ENCODE assay signal across 1 cellular context in genomic region chr3:124383846-124384483, GRCh38.
TF ChIP-seq lines count a peak whose summit lies in the region.

No MANE protein-coding gene starts in this region.

TF ChIP-seq in GM23338, 12 proteins besides CTCF, POLR2A, EP300 and RAD21 (continued from another document):
- TF ChIP-seq ZNF462 (CRISPR knock-in tag; IDR thresholded peaks at IDR 0.05) (no peak), CREB1 (CRISPR knock-in tag; IDR thresholded peaks at IDR 0.05; ENCODE audit: low read depth) (no peak), EZH2phosphoT487 (IDR thresholded peaks at IDR 0.05; ENCODE audit: unreplicated experiment) (no peak), STAT1 (IDR thresholded peaks at IDR 0.05; ENCODE audit: unreplicated experiment) (no peak), POLR2AphosphoS5 (IDR thresholded peaks at IDR 0.05; ENCODE audit: low read depth) (no peak)
